16 cellular contexts compared by ENCODE assay signal in genomic region chr15:29122506-29122905, GRCh38.
A peak's percentile ranks its signal among the peaks of the same experiment; 100 is the strongest.
DNase-seq lines count a peak whose midpoint lies in the region; TF ChIP-seq lines count a peak whose summit lies in the region.
"Had no signal": no experiment of that assay in that cellular context is flagged by ENCODE, and none has a peak within 500 bp of the region (broad histone marks: within the 10 kb centered on the region; RNA-seq: fewer than 3 reads in every experiment).

No MANE protein-coding gene starts in this region.

- H3K27me3 ChIP-seq in BLaER1 (no peaks in the 10 kb centered on the region), neuronal stem cell (ENCODE audit: control insufficient read depth in 3 of 3, insufficient read depth in 3 of 3, low read depth in 1 of 3, low read length in 3 of 3) (no peaks in the 10 kb centered on the region)

- no peak overlapping the region for H2AK5ac ChIP-seq in neuronal stem cell (ENCODE audit: low read depth, low read length)

- no peak overlapping the region for H3K14ac ChIP-seq in neuronal stem cell (ENCODE audit: low read length)

- peak overlapping the region; percentile 33 for H3K18ac ChIP-seq in neuronal stem cell (ENCODE audit: low read length)

- no peak overlapping the region for H3K4me3 Mint-ChIP-seq in glutamatergic neuron (ENCODE audit: unreplicated experiment)
- H3K4me3 Mint-ChIP-seq: B cell; CD14-positive monocyte; CD8-positive, alpha-beta T cell; HFFc6 had no signal

- H3K9me3 ChIP-seq in BLaER1 = no peaks in the 10 kb centered on the region
- no peaks in the 10 kb centered on the region for H3K9me3 ChIP-seq in HEK293 (ENCODE audit: control insufficient read depth, insufficient read depth, low read depth, low read length)
- no peaks in the 10 kb centered on the region for H3K9me3 ChIP-seq in neuronal stem cell (replicated peaks in 1 of 2; ENCODE audit: control insufficient read depth in 2 of 2, insufficient read depth in 1 of 2, low read depth in 1 of 2, low read length in 2 of 2)
- H3K9me3 ChIP-seq: HAP-1 had no signal

- H2AFZ ChIP-seq in neuronal stem cell (ENCODE audit: low read length) = peak overlapping the region; percentile 66

- H3K27ac Mint-ChIP-seq in glutamatergic neuron (ENCODE audit: unreplicated experiment) = no peak overlapping the region
- H3K27ac Mint-ChIP-seq: B cell; CD14-positive monocyte; CD8-positive, alpha-beta T cell; HFFc6 had no signal

- peak overlapping the region; percentile 60 for H3K4me2 ChIP-seq in BLaER1
- H3K4me2 ChIP-seq in neuronal stem cell (ENCODE audit: insufficient read depth, low read length, poor library complexity, severe bottlenecking) = no peak overlapping the region

- no peak overlapping the region for H4K8ac ChIP-seq in neuronal stem cell (ENCODE audit: low read depth, low read length)

- H3K27ac ChIP-seq in BLaER1 (peak overlapping the region; percentile 35; the same call in 1 of the 2 replicates), HEK293 (ENCODE audit: extremely low read depth, low read depth, low read length) (no peak overlapping the region), neuronal stem cell (replicated peaks; ENCODE audit: low read length) (no peak overlapping the region)

- no peak overlapping the region for H3K4ac ChIP-seq in neuronal stem cell (ENCODE audit: low read length)

- H3K79me1 ChIP-seq in neuronal stem cell (ENCODE audit: low read depth, low read length) = peaks cover 2% of the 10 kb centered on the region

- no peak overlapping the region for H2BK12ac ChIP-seq in neuronal stem cell (ENCODE audit: low read length)

- no peaks in the 10 kb centered on the region for H4K20me1 ChIP-seq in BLaER1

- peaks cover 51% of the 10 kb centered on the region for H3K4me1 ChIP-seq in BLaER1
- no peaks in the 10 kb centered on the region for H3K4me1 ChIP-seq in HEK293 (ENCODE audit: control insufficient read depth, insufficient read depth, low read length)
- peaks cover 9 to 20% of the 10 kb centered on the region in 2 donors for H3K4me1 ChIP-seq in neuronal stem cell (ENCODE audit: control insufficient read depth in 2 of 2, insufficient read depth in 1 of 2, low read depth in 1 of 2, low read length in 2 of 2)
- H3K4me1 ChIP-seq: HAP-1 had no signal

- no peak for TF ChIP-seq CTCF in HEK293 (tag by site-specific recombination; IDR thresholded peaks at IDR 0.05)
- no peak for TF ChIP-seq CTCF in glutamatergic neuron (IDR thresholded peaks at IDR 0.05; ENCODE audit: partially characterized antibody, unreplicated experiment)

- DNase-seq in glutamatergic neuron (peak; percentile 12), neuronal stem cell (ENCODE audit: low spot score) (no peak), GM03348 (ENCODE audit: low spot score) (no peak), NCI-H1930 (lab: John Stamatoyannopoulos, UW) (no peak)
- no peak for DNase-seq in activated CD4-positive, CD25-positive, alpha-beta regulatory T cell treated with anti-CD3 and anti-CD28 coated beads, Interleukin-2, amount 50 U/mL, for 72 hours
- DNase-seq: CD8-positive, alpha-beta T cell; COR-L47; DMS153; DMS79 treated with DMSO at 0.1 percent for 48 hours; EL; HFFc6 had no signal

- no peak overlapping the region for H3K4me3 ChIP-seq in BLaER1
- H3K4me3 ChIP-seq in HEK293 (ENCODE audit: low read depth, low read length) = no peak overlapping the region
- H3K4me3 ChIP-seq in neuronal stem cell (ENCODE audit: low read length in 2 of 2) = no peak overlapping the region
- H3K4me3 ChIP-seq: HAP-1 had no signal

- no peak overlapping the region for H2BK15ac ChIP-seq in neuronal stem cell (ENCODE audit: low read length)

- no peaks in the 10 kb centered on the region for H3K36me3 ChIP-seq in BLaER1
- no peaks in the 10 kb centered on the region for H3K36me3 ChIP-seq in HEK293 (ENCODE audit: control insufficient read depth in 2 of 2, insufficient read depth in 1 of 2, low read length in 2 of 2)
- H3K36me3 ChIP-seq in neuronal stem cell (replicated peaks in 1 of 2; ENCODE audit: control insufficient read depth in 2 of 2, insufficient read depth in 2 of 2, low read length in 2 of 2) = peaks cover 3 to 4% of the 10 kb centered on the region in 2 donors
- H3K36me3 ChIP-seq: HAP-1 had no signal

- no peak overlapping the region for H3K23ac ChIP-seq in neuronal stem cell (ENCODE audit: low read depth, low read length, poor library complexity)

- H3K9me3 Mint-ChIP-seq in glutamatergic neuron (ENCODE audit: unreplicated experiment) = peaks cover 13% of the 10 kb centered on the region
- H3K9me3 Mint-ChIP-seq: CD14-positive monocyte; CD8-positive, alpha-beta T cell; HFFc6 had no signal

- H3K27me3 Mint-ChIP-seq in glutamatergic neuron (ENCODE audit: unreplicated experiment) = peaks cover 5% of the 10 kb centered on the region
- H3K27me3 Mint-ChIP-seq: B cell had no signal

- CTCF ChIA-PET in HEK293 (lab: Yijun Ruan, JAX) = interaction anchor here (0.6 kb wide), 1 partner anchor 12 kb away, joined by 6 read pairs; no protein-coding TSS in a partner anchor

- H3K9ac ChIP-seq in BLaER1 (no peak overlapping the region), neuronal stem cell (ENCODE audit: low read depth, low read length, poor library complexity) (no peak overlapping the region)

- POLR2A ChIA-PET in HEK293 (lab: Yijun Ruan, JAX) = no interaction called here

- peaks cover 7% of the 10 kb centered on the region for H3K4me1 Mint-ChIP-seq in glutamatergic neuron (ENCODE audit: low read depth, unreplicated experiment)
- H3K4me1 Mint-ChIP-seq: B cell, CD14-positive monocyte had no signal

- no peaks in the 10 kb centered on the region for H3K36me3 Mint-ChIP-seq in glutamatergic neuron (ENCODE audit: unreplicated experiment)
- H3K36me3 Mint-ChIP-seq: CD14-positive monocyte; CD8-positive, alpha-beta T cell had no signal

- H4K91ac ChIP-seq in neuronal stem cell (ENCODE audit: low read depth, low read length, poor library complexity) = no peak overlapping the region

- WGBS in neuronal stem cell (ENCODE audit: extremely low coverage in 2 of 2, insufficient read length in 2 of 2, insufficient replicate concordance in 1 of 2), 2 donors = no CpG with 5 or more reads among the region's 12 CpGs

- H2BK5ac ChIP-seq in neuronal stem cell (ENCODE audit: low read length) = no peak overlapping the region

- H2BK120ac ChIP-seq in neuronal stem cell (ENCODE audit: low read depth, low read length) = no peak overlapping the region

TF ChIP-seq in HEK293, 187 proteins besides CTCF, POLR2A, EP300 and RAD21:
- TF ChIP-seq ZNF600 (tag by site-specific recombination; IDR thresholded peaks at IDR 0.05) (0 out of 2 replicates have a peak, but pooled peaks have one; percentile 31), ZNF398 (tag by site-specific recombination; IDR thresholded peaks at IDR 0.05) (no peak)
